Comparison of ENCODE assay signal across 1 cellular context in genomic region chr9:137312852-137313325, GRCh38.
TF ChIP-seq lines count a peak whose summit lies in the region.

No MANE protein-coding gene starts in this region.

TF ChIP-seq in WTC11, 78 proteins besides CTCF, POLR2A, EP300 and RAD21:
- TF ChIP-seq ZSCAN18 (CRISPR knock-in tag; IDR thresholded peaks at IDR 0.05): no peak
- TF ChIP-seq ZNF671 (CRISPR knock-in tag; IDR thresholded peaks at IDR 0.05): no peak
- no peak for TF ChIP-seq ZBTB43 (CRISPR knock-in tag; IDR thresholded peaks at IDR 0.05)
- no peak for TF ChIP-seq IRF2 (CRISPR knock-in tag; IDR thresholded peaks at IDR 0.05; ENCODE audit: borderline replicate concordance, low read depth)
- TF ChIP-seq E2F5 (CRISPR knock-in tag; IDR thresholded peaks at IDR 0.05): no peak
- no peak for TF ChIP-seq KAT7 (CRISPR knock-in tag; IDR thresholded peaks at IDR 0.05; ENCODE audit: borderline replicate concordance)
- TF ChIP-seq CREB1 (CRISPR knock-in tag; IDR thresholded peaks at IDR 0.05): no peak
- no peak for TF ChIP-seq E2F1 (CRISPR knock-in tag; IDR thresholded peaks at IDR 0.05)
- no peak for TF ChIP-seq RELA (CRISPR knock-in tag; IDR thresholded peaks at IDR 0.05; ENCODE audit: borderline replicate concordance)
- no peak for TF ChIP-seq MYBL2 (CRISPR knock-in tag; IDR thresholded peaks at IDR 0.05)
- TF ChIP-seq MLX (CRISPR knock-in tag; IDR thresholded peaks at IDR 0.05): no peak
- TF ChIP-seq JUN (CRISPR knock-in tag; IDR thresholded peaks at IDR 0.05): no peak
- no peak for TF ChIP-seq ZNF121 (CRISPR knock-in tag; IDR thresholded peaks at IDR 0.05)
- TF ChIP-seq AR (CRISPR knock-in tag; IDR thresholded peaks at IDR 0.05): no peak
- no peak for TF ChIP-seq FOXP4 (CRISPR knock-in tag; IDR thresholded peaks at IDR 0.05)
